Comparison of ENCODE assay signal across 15 cellular contexts in the genomic region with DNA sequence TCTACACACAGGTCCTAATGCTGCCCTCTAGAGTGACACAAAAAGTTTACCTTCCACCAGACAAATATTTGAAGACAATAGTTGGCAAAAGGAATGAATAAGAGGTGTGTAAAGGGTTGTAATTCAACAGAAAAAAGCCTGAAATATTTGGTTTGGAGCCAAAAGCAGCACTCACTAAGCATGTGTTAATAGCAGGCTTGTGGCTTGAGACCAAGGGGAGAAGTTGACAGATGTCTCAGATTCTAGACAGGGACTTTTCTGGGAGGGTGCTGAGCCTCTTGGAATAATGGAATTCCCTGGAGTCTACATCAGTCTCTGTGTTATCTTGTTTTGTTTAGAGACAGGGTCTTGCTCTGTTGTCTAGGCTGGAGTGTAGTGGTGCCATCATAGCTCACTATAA.
DNase-seq lines count a peak whose midpoint lies in the region; ATAC-seq and TF ChIP-seq lines count a peak whose summit lies in the region.
"Had no signal": no experiment of that assay in that cellular context is flagged by ENCODE, and none has a peak within 500 bp of the region (broad histone marks: within the 10 kb centered on the region; RNA-seq: fewer than 3 reads in every experiment).

No MANE protein-coding gene starts in this region.

- intact Hi-C loops in natural killer cell (cut with micrococcal nuclease) = no loop called here

- H3K9me3 Mint-ChIP-seq in GM23338 (peaks cover 19% of the 10 kb centered on the region), natural killer cell (peaks cover 6 to 12% of the 10 kb centered on the region in 2 donors)

- H3K36me3 ChIP-seq in hepatocyte (replicated peaks; ENCODE audit: insufficient read depth, low read depth) (no peaks in the 10 kb centered on the region), GM23338 (ENCODE audit: insufficient read depth) (no peaks in the 10 kb centered on the region; the same call in 1 of the 2 replicates)
- H3K36me3 ChIP-seq: BLaER1 treated with 17β-estradiol and CSF1 and Interleukin-3, amounts not matched to agents 10 nM and 100 nM; HAP-1 had no signal

- peak; percentile 50 for TF ChIP-seq CTCF in VCaP (conservative IDR thresholded peaks at IDR 0.05)
- TF ChIP-seq CTCF in hepatocyte (IDR thresholded peaks at IDR 0.05; ENCODE audit: poor library complexity) = peak; percentile 26
- no peak for TF ChIP-seq CTCF in GM23338 (conservative IDR thresholded peaks at IDR 0.05; ENCODE audit: low read depth in 2 of 2)
- TF ChIP-seq CTCF in natural killer cell (IDR thresholded peaks at IDR 0.05) = no peak

- DNase-seq in NCI-H82 (lab: John Stamatoyannopoulos, UW) (peak; percentile 34), NCI-H82 treated with DMSO at 0.1 percent for 48 hours (lab: John Stamatoyannopoulos, UW; ENCODE audit: unreplicated experiment) (no peak), NCI-H69 (lab: John Stamatoyannopoulos, UW) (peak; percentile 17), hepatocyte (ENCODE audit: low spot score) (no peak), GM23338 (ENCODE audit: low spot score) (no peak), natural killer cell (no peak)
- DNase-seq: Calu3; CD8-positive, alpha-beta T cell; DMS79 treated with DMSO at 0.1 percent for 48 hours; GF-D8 had no signal

- ATAC-seq in GM19452 (IDR thresholded peaks at IDR 0.05; ENCODE audit: unreplicated experiment) = no peak
- ATAC-seq in GM23338 = no peak
- no peak for ATAC-seq in natural killer cell
- ATAC-seq: CD8-positive, alpha-beta T cell had no signal

- H3K4me2 ChIP-seq in hepatocyte = no peak overlapping the region
- no peak overlapping the region for H3K4me2 ChIP-seq in GM23338
- H3K4me2 ChIP-seq: BLaER1 treated with 17β-estradiol and CSF1 and Interleukin-3, amounts not matched to agents 10 nM and 100 nM had no signal

- H3K4me1 ChIP-seq in hepatocyte (ENCODE audit: insufficient read depth) (no peaks in the 10 kb centered on the region), GM23338 (ENCODE audit: insufficient read depth) (no peaks in the 10 kb centered on the region)
- H3K4me1 ChIP-seq: BLaER1 treated with 17β-estradiol and CSF1 and Interleukin-3, amounts not matched to agents 10 nM and 100 nM; HAP-1 had no signal

- H3K4me1 Mint-ChIP-seq in GM23338 (no peaks in the 10 kb centered on the region), natural killer cell (no peaks in the 10 kb centered on the region)
- H3K4me1 Mint-ChIP-seq: B cell had no signal

- no peaks in the 10 kb centered on the region for H3K27me3 ChIP-seq in hepatocyte
- no peaks in the 10 kb centered on the region for H3K27me3 ChIP-seq in GM23338 (ENCODE audit: insufficient read depth)
- H3K27me3 ChIP-seq: BLaER1 treated with 17β-estradiol and CSF1 and Interleukin-3, amounts not matched to agents 10 nM and 100 nM had no signal

- peaks cover under 1% of the 10 kb centered on the region for H3K27me3 Mint-ChIP-seq in GM23338 (ENCODE audit: insufficient read depth, low read depth, poor library complexity)
- H3K27me3 Mint-ChIP-seq in natural killer cell (ENCODE audit: low read depth in 2 of 2) = peaks cover 0 to 2% of the 10 kb centered on the region in 2 donors
- H3K27me3 Mint-ChIP-seq: B cell had no signal

- no peak overlapping the region for H2AFZ ChIP-seq in hepatocyte
- H2AFZ ChIP-seq in GM23338 = no peak overlapping the region; the same call in 1 of the 2 replicates

- H3K27ac ChIP-seq in VCaP (no peak overlapping the region), hepatocyte (no peak overlapping the region), GM23338 (ENCODE audit: low read depth) (no peak overlapping the region)
- H3K27ac ChIP-seq: BLaER1 treated with 17β-estradiol and CSF1 and Interleukin-3, amounts not matched to agents 10 nM and 100 nM had no signal

- H3K36me3 Mint-ChIP-seq in GM23338 (ENCODE audit: low read depth) (peaks cover 5% of the 10 kb centered on the region; the same call in 1 of the 3 replicates), natural killer cell (no peaks in the 10 kb centered on the region)
- H3K36me3 Mint-ChIP-seq: CD8-positive, alpha-beta T cell had no signal

- H3K27ac Mint-ChIP-seq in GM23338 = no peak overlapping the region
- no peak overlapping the region for H3K27ac Mint-ChIP-seq in natural killer cell
- H3K27ac Mint-ChIP-seq: B cell; CD8-positive, alpha-beta T cell had no signal

- no peaks in the 10 kb centered on the region for H3F3A ChIP-seq in GM23338 (replicated peaks; ENCODE audit: low read depth)

- H3K4me3 Mint-ChIP-seq in GM23338 (no peak overlapping the region), natural killer cell (no peak overlapping the region)
- H3K4me3 Mint-ChIP-seq: B cell; CD8-positive, alpha-beta T cell had no signal

- H3K9me3 ChIP-seq in hepatocyte (ENCODE audit: low read depth) = no peaks in the 10 kb centered on the region
- H3K9me3 ChIP-seq: HAP-1 had no signal

- H3K9me2 ChIP-seq in hepatocyte (replicated peaks; ENCODE audit: insufficient read depth) (no peaks in the 10 kb centered on the region), GM23338 (ENCODE audit: insufficient read depth) (0 out of 2 replicates have a peak, but pooled peaks cover 6% of the 10 kb centered on the region)

- H3K79me2 ChIP-seq in hepatocyte = no peaks in the 10 kb centered on the region
- H3K79me2 ChIP-seq in GM23338 (replicated peaks; ENCODE audit: insufficient read depth) = no peaks in the 10 kb centered on the region

- H4K20me1 ChIP-seq in hepatocyte (ENCODE audit: insufficient read depth, poor library complexity, severe bottlenecking) (no peaks in the 10 kb centered on the region), GM23338 (replicated peaks; ENCODE audit: insufficient read depth) (no peaks in the 10 kb centered on the region)
- H4K20me1 ChIP-seq: BLaER1 treated with 17β-estradiol and CSF1 and Interleukin-3, amounts not matched to agents 10 nM and 100 nM had no signal

- H3K4me3 ChIP-seq in hepatocyte (no peak overlapping the region), GM23338 (no peak overlapping the region)
- H3K4me3 ChIP-seq: BLaER1 treated with 17β-estradiol and CSF1 and Interleukin-3, amounts not matched to agents 10 nM and 100 nM; HAP-1 had no signal

TF ChIP-seq in GM23338, 12 proteins besides CTCF, POLR2A, EP300 and RAD21 (continues in another document):
- TF ChIP-seq NANOG (IDR thresholded peaks at IDR 0.05; ENCODE audit: borderline replicate concordance) (no peak), EZH2phosphoT487 (IDR thresholded peaks at IDR 0.05; ENCODE audit: unreplicated experiment) (no peak)
- TF ChIP-seq, protein P1, sequence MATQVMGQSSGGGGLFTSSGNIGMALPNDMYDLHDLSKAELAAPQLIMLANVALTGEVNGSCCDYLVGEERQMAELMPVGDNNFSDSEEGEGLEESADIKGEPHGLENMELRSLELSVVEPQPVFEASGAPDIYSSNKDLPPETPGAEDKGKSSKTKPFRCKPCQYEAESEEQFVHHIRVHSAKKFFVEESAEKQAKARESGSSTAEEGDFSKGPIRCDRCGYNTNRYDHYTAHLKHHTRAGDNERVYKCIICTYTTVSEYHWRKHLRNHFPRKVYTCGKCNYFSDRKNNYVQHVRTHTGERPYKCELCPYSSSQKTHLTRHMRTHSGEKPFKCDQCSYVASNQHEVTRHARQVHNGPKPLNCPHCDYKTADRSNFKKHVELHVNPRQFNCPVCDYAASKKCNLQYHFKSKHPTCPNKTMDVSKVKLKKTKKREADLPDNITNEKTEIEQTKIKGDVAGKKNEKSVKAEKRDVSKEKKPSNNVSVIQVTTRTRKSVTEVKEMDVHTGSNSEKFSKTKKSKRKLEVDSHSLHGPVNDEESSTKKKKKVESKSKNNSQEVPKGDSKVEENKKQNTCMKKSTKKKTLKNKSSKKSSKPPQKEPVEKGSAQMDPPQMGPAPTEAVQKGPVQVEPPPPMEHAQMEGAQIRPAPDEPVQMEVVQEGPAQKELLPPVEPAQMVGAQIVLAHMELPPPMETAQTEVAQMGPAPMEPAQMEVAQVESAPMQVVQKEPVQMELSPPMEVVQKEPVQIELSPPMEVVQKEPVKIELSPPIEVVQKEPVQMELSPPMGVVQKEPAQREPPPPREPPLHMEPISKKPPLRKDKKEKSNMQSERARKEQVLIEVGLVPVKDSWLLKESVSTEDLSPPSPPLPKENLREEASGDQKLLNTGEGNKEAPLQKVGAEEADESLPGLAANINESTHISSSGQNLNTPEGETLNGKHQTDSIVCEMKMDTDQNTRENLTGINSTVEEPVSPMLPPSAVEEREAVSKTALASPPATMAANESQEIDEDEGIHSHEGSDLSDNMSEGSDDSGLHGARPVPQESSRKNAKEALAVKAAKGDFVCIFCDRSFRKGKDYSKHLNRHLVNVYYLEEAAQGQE (IDR thresholded peaks at IDR 0.05; ENCODE audit: unreplicated experiment) = no peak

Comparison
In these comparisons a context has a peak if more than half of its experiments do, and no peak if none do; other contexts are left out.
1. DNase-seq: peak in NCI-H82 (single experiment) and NCI-H69 (single experiment); none in NCI-H82 treated with DMSO at 0.1 percent for 48 hours (single experiment), hepatocyte (single experiment), GM23338 (single experiment) and natural killer cell (single experiment).
2. CTCF ChIP-seq: peak in VCaP (single experiment) and hepatocyte (single experiment); none in GM23338 (0 of 2) and natural killer cell (single experiment).